In genomic region chr12:132596016-132596415, GRCh38 we compare ENCODE assay signal across 16 cellular contexts. TPM values are rescaled to one million over a fixed set of nuclear protein-coding genes. Genes with fewer than 3 reads are reported as not detected.
A peak's percentile ranks its signal among the peaks of the same experiment; 100 is the strongest.
DNase-seq lines count a peak whose midpoint lies in the region; TF ChIP-seq lines count a peak whose summit lies in the region.
"Had no signal": no experiment of that assay in that cellular context is flagged by ENCODE, and none has a peak within 500 bp of the region (broad histone marks: within the 10 kb centered on the region; RNA-seq: fewer than 3 reads in every experiment).

No MANE protein-coding gene starts in this region.

- H3K9me3 Mint-ChIP-seq in progenitor cell of endocrine pancreas (ENCODE audit: low read depth), result no peaks in the 10 kb centered on the region

- peak overlapping the region; percentile 49 for H3K4me3 Mint-ChIP-seq in progenitor cell of endocrine pancreas (ENCODE audit: low read depth)

- H3K9me2 ChIP-seq in SK-N-SH, result no peaks in the 10 kb centered on the region

- no peak overlapping the region for H3K4me2 ChIP-seq in SK-N-SH
- H3K4me2 ChIP-seq: KMS-11 had no signal

- no peak overlapping the region for H2AFZ ChIP-seq in SK-N-SH (ENCODE audit: low read depth)

- H3K79me2 ChIP-seq in SK-N-SH (ENCODE audit: insufficient read depth), result no peaks in the 10 kb centered on the region

- DNase-seq in H4 (ENCODE audit: low spot score), result peak; percentile 36
- no peak for DNase-seq in SK-N-SH
- DNase-seq in fibroblast of the aortic adventitia (ENCODE audit: low read depth), result peak; percentile 39
- no peak for DNase-seq in progenitor cell of endocrine pancreas (ENCODE audit: low spot score, unreplicated experiment)
- no peak for DNase-seq in epidermal melanocyte (ENCODE audit: insufficient read length, low spot score)
- no peak for DNase-seq in erythroblast (lab: John Stamatoyannopoulos, UW)
- no peak for DNase-seq in occipital lobe (lab: John Stamatoyannopoulos, UW)
- DNase-seq in sigmoid colon, result no peak
- DNase-seq: activated CD4-positive, alpha-beta T cell treated with anti-CD3 and anti-CD28 coated beads, Interleukin-2, amount 50 U/mL, for 1 hour; central memory CD4-positive, alpha-beta T cell; NCI-H2029 treated with DMSO at 0.1 percent for 48 hours; spleen; testis had no signal

- no peaks in the 10 kb centered on the region for H3K36me3 ChIP-seq in SK-N-SH (replicated peaks in 1 of 2; ENCODE audit: control insufficient read depth in 1 of 2, insufficient read depth in 2 of 2, low read length in 1 of 2)
- H3K36me3 ChIP-seq in sigmoid colon, result no peaks in the 10 kb centered on the region
- H3K36me3 ChIP-seq: esophagus muscularis mucosa, spleen had no signal

- TF ChIP-seq POLR2A in erythroblast (IDR thresholded peaks at IDR 0.05; ENCODE audit: low read length), result no peak
- TF ChIP-seq POLR2A in sigmoid colon (IDR thresholded peaks at IDR 0.05), result no peak

- H3K27ac ChIP-seq in SK-N-SH (ENCODE audit: low read depth in 2 of 2, low read length in 1 of 2), result no peak overlapping the region
- H3K27ac ChIP-seq in sigmoid colon, result peak overlapping the region in 1 of 4 donors; percentile 23
- H3K27ac ChIP-seq: esophagus muscularis mucosa, KMS-11, spleen, testis had no signal

- CTCF ChIA-PET in SK-N-SH (lab: Yijun Ruan, JAX), result interaction anchor here (0.7 to 1.7 kb wide), 4 partner anchors 15 to 43 kb away, joined by 3 to 4 read pairs (median 3); partner anchors contain the start of gene LRCOL1

- TF ChIP-seq EP300 in SK-N-SH (IDR thresholded peaks at IDR 0.05; ENCODE audit: borderline replicate concordance in 1 of 2, low read depth in 1 of 2, low read length in 1 of 2), result no peak
- TF ChIP-seq EP300 in sigmoid colon (IDR thresholded peaks at IDR 0.05), result no peak

- WGBS in SK-N-SH (ENCODE audit: low lambda C conversion rate), result 48% methylated on average over 11 of the region's 18 CpGs
- whole genome bisulfite sequencing in sigmoid colon, 2 donors, result 73 to 83% methylated on average over 18 of the region's 18 CpGs

- intact Hi-C loops in sigmoid colon (cut with DNase I), result no loop called here

- peaks cover 0 to 16% of the 10 kb centered on the region in 2 experiments; a peak in 1 of 4 replicates for H3K4me1 ChIP-seq in SK-N-SH (ENCODE audit: control insufficient read depth in 1 of 2, insufficient read depth in 2 of 2, low read depth in 1 of 2, low read length in 1 of 2)
- peaks cover 0 to 23% (median 18%) of the 10 kb centered on the region in 4 donors for H3K4me1 ChIP-seq in sigmoid colon
- H3K4me1 ChIP-seq: testis had no signal

- TF ChIP-seq CTCF in SK-N-SH (IDR thresholded peaks at IDR 0.05) (no peak), fibroblast of the aortic adventitia (IDR thresholded peaks at IDR 0.05; ENCODE audit: insufficient read depth, low read length) (no peak), progenitor cell of endocrine pancreas (IDR thresholded peaks at IDR 0.05; ENCODE audit: unreplicated experiment) (no peak), sigmoid colon (IDR thresholded peaks at IDR 0.05) (no peak)

- H3K27me3 ChIP-seq in SK-N-SH (ENCODE audit: insufficient read depth) (no peaks in the 10 kb centered on the region), sigmoid colon (peaks cover 0 to 9% (median 3%) of the 10 kb centered on the region in 3 donors)
- H3K27me3 ChIP-seq: testis had no signal

- H3K27ac Mint-ChIP-seq in progenitor cell of endocrine pancreas, result no peak overlapping the region

- H3K9me3 ChIP-seq in SK-N-SH (no peaks in the 10 kb centered on the region), sigmoid colon (no peaks in the 10 kb centered on the region)
- H3K9me3 ChIP-seq: esophagus muscularis mucosa, spleen, testis had no signal

- no peaks in the 10 kb centered on the region for H3K36me3 Mint-ChIP-seq in progenitor cell of endocrine pancreas (ENCODE audit: insufficient read depth)

- peaks cover 8% of the 10 kb centered on the region for H3K4me1 Mint-ChIP-seq in progenitor cell of endocrine pancreas (ENCODE audit: low read depth)

- H3K4me3 ChIP-seq in SK-N-SH (ENCODE audit: low read depth in 2 of 2, low read length in 1 of 2) (no peak overlapping the region), fibroblast of the aortic adventitia (ENCODE audit: low read depth, low read length) (no peak overlapping the region), sigmoid colon (no peak overlapping the region)
- H3K4me3 ChIP-seq: esophagus muscularis mucosa, spleen, testis had no signal

- peaks cover 68% of the 10 kb centered on the region for H3K27me3 Mint-ChIP-seq in progenitor cell of endocrine pancreas

- H4K20me1 ChIP-seq in SK-N-SH (ENCODE audit: insufficient read depth), result no peaks in the 10 kb centered on the region

- no peak overlapping the region for H3K9ac ChIP-seq in SK-N-SH
- H3K9ac ChIP-seq: KMS-11 had no signal

- POLR2A ChIA-PET in SK-N-SH (lab: Yijun Ruan, JAX), result no interaction called here

- H3F3A ChIP-seq in SK-N-SH (replicated peaks; ENCODE audit: insufficient read depth), result peaks cover 28% of the 10 kb centered on the region

- TF ChIP-seq RAD21 in SK-N-SH (IDR thresholded peaks at IDR 0.05; ENCODE audit: low read length), result no peak

TF ChIP-seq in SK-N-SH, 30 proteins besides CTCF, POLR2A, EP300 and RAD21 (continues in another document):
- no peak for TF ChIP-seq FOXM1 (IDR thresholded peaks at IDR 0.05; ENCODE audit: low read depth)
- TF ChIP-seq, protein P1, sequence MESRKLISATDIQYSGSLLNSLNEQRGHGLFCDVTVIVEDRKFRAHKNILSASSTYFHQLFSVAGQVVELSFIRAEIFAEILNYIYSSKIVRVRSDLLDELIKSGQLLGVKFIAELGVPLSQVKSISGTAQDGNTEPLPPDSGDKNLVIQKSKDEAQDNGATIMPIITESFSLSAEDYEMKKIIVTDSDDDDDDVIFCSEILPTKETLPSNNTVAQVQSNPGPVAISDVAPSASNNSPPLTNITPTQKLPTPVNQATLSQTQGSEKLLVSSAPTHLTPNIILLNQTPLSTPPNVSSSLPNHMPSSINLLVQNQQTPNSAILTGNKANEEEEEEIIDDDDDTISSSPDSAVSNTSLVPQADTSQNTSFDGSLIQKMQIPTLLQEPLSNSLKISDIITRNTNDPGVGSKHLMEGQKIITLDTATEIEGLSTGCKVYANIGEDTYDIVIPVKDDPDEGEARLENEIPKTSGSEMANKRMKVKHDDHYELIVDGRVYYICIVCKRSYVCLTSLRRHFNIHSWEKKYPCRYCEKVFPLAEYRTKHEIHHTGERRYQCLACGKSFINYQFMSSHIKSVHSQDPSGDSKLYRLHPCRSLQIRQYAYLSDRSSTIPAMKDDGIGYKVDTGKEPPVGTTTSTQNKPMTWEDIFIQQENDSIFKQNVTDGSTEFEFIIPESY (IDR thresholded peaks at IDR 0.05; ENCODE audit: borderline replicate concordance, low read depth), result no peak
- TF ChIP-seq MEF2A (IDR thresholded peaks at IDR 0.05; ENCODE audit: borderline replicate concordance, low read depth), result no peak
- TF ChIP-seq, protein P2, sequence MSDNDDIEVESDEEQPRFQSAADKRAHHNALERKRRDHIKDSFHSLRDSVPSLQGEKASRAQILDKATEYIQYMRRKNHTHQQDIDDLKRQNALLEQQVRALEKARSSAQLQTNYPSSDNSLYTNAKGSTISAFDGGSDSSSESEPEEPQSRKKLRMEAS (IDR thresholded peaks at IDR 0.05; ENCODE audit: low read depth), result 0 out of 2 replicates have a peak, but pooled peaks have one; percentile 39
- TF ChIP-seq CHD2 (IDR thresholded peaks at IDR 0.05; ENCODE audit: low read length, partially characterized antibody), result no peak
- no peak for TF ChIP-seq GABPA (IDR thresholded peaks at IDR 0.05; ENCODE audit: low read depth)
- TF ChIP-seq MXI1 (IDR thresholded peaks at IDR 0.05; ENCODE audit: low read depth, low read length), result no peak
- no peak for TF ChIP-seq EZH2phosphoT487 (IDR thresholded peaks at IDR 0.05; ENCODE audit: borderline replicate concordance, low read depth)
- TF ChIP-seq ELF1 (IDR thresholded peaks at IDR 0.05), result no peak
- TF ChIP-seq TEAD4 (IDR thresholded peaks at IDR 0.05; ENCODE audit: borderline replicate concordance, insufficient read depth), result 0 out of 2 replicates have a peak, but pooled peaks have one; percentile 12
- no peak for TF ChIP-seq NRF1 (IDR thresholded peaks at IDR 0.05; ENCODE audit: low read depth, low read length)
- TF ChIP-seq PBX3 (IDR thresholded peaks at IDR 0.05), result no peak

RNA-seq across cellular contexts. Expression of gene LRCOL1, which starts 14.4 kb away (rescaled TPM):
- total RNA-seq in H4 (2014; rRNA removed; shearing (Covaris generic)), result not detected in 2 replicates
- 0.44 and 1.1 TPM in 2 replicates for polyA plus RNA-seq in SK-N-SH (2012; rRNA removed)
- polyA plus RNA-seq in SK-N-SH (2012; cell fraction: cytosol; rRNA removed), result 0.04 and 0.10 TPM in 2 replicates
- polyA plus RNA-seq in SK-N-SH (2012; cell fraction: nucleus; rRNA removed), result 6.2 and 6.7 TPM in 2 replicates
- total RNA-seq in fibroblast of the aortic adventitia (ENCODE audit: low replicate concordance), result not detected in 2 replicates
- not detected in 2 replicates for total RNA-seq in progenitor cell of endocrine pancreas
- not detected for total RNA-seq in occipital lobe
- 1 to 10 TPM in 1 of 4 donors, under 1 TPM in 1, not detected in 2; 0.49 to 1.4 TPM for total RNA-seq in sigmoid colon
- under 1 TPM in 1 of 3 donors, not detected in 2; 0.55 TPM for polyA plus RNA-seq in sigmoid colon
- total RNA-seq: esophagus muscularis mucosa, kidney epithelial cell had no signal

RNA-seq across cellular contexts. Expression of gene P2RX2, which starts 22.6 kb away (rescaled TPM):
- total RNA-seq in H4 (2014; rRNA removed; shearing (Covaris generic)), result not detected in 2 replicates
- polyA plus RNA-seq in SK-N-SH (2012; rRNA removed) (0.03 TPM in 1 of 2 replicates, not detected in the other), sigmoid colon (under 1 TPM in 2 of 3 donors, not detected in 1; 0.36 to 0.60 TPM)
- polyA plus RNA-seq in SK-N-SH (2012; cell fraction: cytosol; rRNA removed), result not detected in 2 replicates
- polyA plus RNA-seq in SK-N-SH (2012; cell fraction: nucleus; rRNA removed), result 0.02 and 0.15 TPM in 2 replicates
- total RNA-seq in fibroblast of the aortic adventitia (ENCODE audit: low replicate concordance) (not detected in 2 replicates), progenitor cell of endocrine pancreas (0.19 TPM in 1 of 2 replicates, not detected in the other), occipital lobe (not detected), sigmoid colon (1 to 10 TPM in 1 of 4 donors, under 1 TPM in 2, not detected in 1; 0.16 to 1.4 (median 0.36) TPM)
- total RNA-seq: kidney epithelial cell had no signal

Comparison
In these comparisons a context has a peak if more than half of its experiments do, and no peak if none do; other contexts are left out.
1. DNase-seq: peak in H4 (single experiment) and fibroblast of the aortic adventitia (single experiment); none in SK-N-SH (single experiment), progenitor cell of endocrine pancreas (single experiment), epidermal melanocyte (single experiment), erythroblast (0 of 2), occipital lobe (single experiment) and sigmoid colon (single experiment).